ENCODE assay signal across 8 cellular contexts in the genomic region with DNA sequence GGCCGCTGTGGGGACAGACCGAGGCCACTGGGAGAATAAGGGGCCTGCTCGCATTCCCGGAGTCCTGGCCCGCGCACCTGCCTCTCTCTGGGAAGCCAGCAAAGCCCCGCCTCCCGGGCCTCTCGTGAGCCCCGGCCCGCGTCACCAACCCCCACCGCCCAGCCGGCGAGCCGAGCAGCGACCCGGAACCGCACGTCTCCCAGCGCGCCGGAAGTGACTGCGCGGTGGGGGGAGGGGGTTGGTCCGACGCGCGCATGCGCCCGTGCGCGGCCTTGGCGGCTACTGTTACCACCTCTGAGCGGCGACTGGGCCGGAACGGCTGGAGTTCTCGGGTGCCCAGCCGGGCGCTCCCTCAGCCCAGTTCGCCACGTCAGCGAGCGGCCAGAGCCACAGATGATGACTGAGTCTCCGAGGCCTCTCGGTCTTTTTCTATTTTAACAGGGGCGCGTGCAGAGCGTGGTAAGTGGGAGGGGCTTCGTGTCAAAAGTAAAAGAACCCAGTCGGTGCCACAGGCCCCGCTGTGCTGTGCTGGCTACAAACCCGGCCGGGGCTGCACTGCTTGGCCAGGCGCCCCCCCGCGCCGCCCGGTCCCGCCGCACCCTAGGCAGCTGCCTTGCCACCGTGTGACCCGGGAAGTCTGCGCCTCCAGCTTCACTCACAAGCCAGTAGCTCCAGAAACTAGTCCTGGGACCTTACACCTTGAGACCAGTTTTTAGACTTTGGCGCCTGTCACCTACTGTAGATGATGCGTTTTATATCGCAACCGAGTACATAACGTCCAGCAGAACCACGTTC. TPM values are rescaled to one million over a fixed set of nuclear protein-coding genes. Genes with fewer than 3 reads are reported as not detected.
DNase-seq lines count a peak whose midpoint lies in the region; ATAC-seq and TF ChIP-seq lines count a peak whose summit lies in the region.

A gene with protein sequence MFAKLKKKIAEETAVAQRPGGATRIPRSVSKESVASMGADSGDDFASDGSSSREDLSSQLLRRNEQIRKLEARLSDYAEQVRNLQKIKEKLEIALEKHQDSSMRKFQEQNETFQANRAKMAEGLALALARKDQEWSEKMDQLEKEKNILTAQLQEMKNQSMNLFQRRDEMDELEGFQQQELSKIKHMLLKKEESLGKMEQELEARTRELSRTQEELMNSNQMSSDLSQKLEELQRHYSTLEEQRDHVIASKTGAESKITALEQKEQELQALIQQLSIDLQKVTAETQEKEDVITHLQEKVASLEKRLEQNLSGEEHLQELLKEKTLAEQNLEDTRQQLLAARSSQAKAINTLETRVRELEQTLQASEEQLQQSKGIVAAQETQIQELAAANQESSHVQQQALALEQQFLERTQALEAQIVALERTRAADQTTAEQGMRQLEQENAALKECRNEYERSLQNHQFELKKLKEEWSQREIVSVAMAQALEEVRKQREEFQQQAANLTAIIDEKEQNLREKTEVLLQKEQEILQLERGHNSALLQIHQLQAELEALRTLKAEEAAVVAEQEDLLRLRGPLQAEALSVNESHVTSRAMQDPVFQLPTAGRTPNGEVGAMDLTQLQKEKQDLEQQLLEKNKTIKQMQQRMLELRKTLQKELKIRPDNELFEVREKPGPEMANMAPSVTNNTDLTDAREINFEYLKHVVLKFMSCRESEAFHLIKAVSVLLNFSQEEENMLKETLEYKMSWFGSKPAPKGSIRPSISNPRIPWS (minus strand): TSS at position 190 of the 795 bp plus-strand sequence. CDS start 2,372 bp downstream, outside the sequence.

- TF ChIP-seq CTCF in GM13976 (IDR thresholded peaks at IDR 0.05; ENCODE audit: borderline replicate concordance, control extremely low read depth, extremely low read depth, insufficient read depth, missing control alignments) (no peak), adrenal gland (IDR thresholded peaks at IDR 0.05) (no peak), heart left ventricle (IDR thresholded peaks at IDR 0.05) (peak in 1 of 12 donors; percentile 16), transverse colon (IDR thresholded peaks at IDR 0.05) (no peak)

- peaks cover 0 to 8% of the 10 kb centered on the region in 2 donors for H3K36me3 ChIP-seq in adrenal gland (replicated peaks in 1 of 2)
- H3K36me3 ChIP-seq in heart left ventricle: peaks cover 0 to 30% (median 24%) of the 10 kb centered on the region in 9 donors
- H3K36me3 ChIP-seq in transverse colon: peaks cover 0 to 10% (median 2%) of the 10 kb centered on the region in 4 donors

- H3K27ac ChIP-seq in adrenal gland (peak within 1 kb of the TSS; percentile 95 to 99 (median 97)), heart left ventricle (peak within 1 kb of the TSS; percentile 87 to 99 (median 96)), transverse colon (peak within 1 kb of the TSS; percentile 92 to 98 (median 95))

- 0 to 1% (median 0%) methylated on average over 32 to 71 of the region's 71 CpGs for WGBS in adrenal gland, 4 donors
- WGBS in heart left ventricle, 4 donors: 0 to 1% (median 0%) methylated on average over 19 to 71 of the region's 71 CpGs
- 1% methylated on average over 59 of the region's 71 CpGs; no CpG with 5 or more reads in 1 of the 2 donors for WGBS in transverse colon (ENCODE audit: low coverage in 1 of 2), 2 donors

- peak; percentile 81 to 97 for TF ChIP-seq POLR2A in adrenal gland (IDR thresholded peaks at IDR 0.05)
- TF ChIP-seq POLR2A in heart left ventricle (IDR thresholded peaks at IDR 0.05): peak in 1 of 2 donors; percentile 86
- TF ChIP-seq POLR2A in transverse colon (IDR thresholded peaks at IDR 0.05): peak; percentile 95

- peak; percentile 83 for ATAC-seq in HG02840 (IDR thresholded peaks at IDR 0.05; ENCODE audit: low FRiP score, unreplicated experiment)
- peak; percentile 97 to 99 (median 98) for ATAC-seq in heart left ventricle

- no peak for TF ChIP-seq EP300 in transverse colon (IDR thresholded peaks at IDR 0.05; ENCODE audit: low read depth)

- peak; percentile 96 for DNase-seq in GM13976 (ENCODE audit: low spot score)
- peak; percentile 72 for DNase-seq in NCI-H1436 treated with DMSO at 0.1 percent for 48 hours (lab: John Stamatoyannopoulos, UW)
- DNase-seq in T-helper 1 cell: peak; percentile 91 to 95 (median 93)
- DNase-seq in adrenal gland: peak; percentile 96 to 98 (median 97)
- DNase-seq in heart left ventricle: peak; percentile 95 to 98 (median 97)
- peak; percentile 89 for DNase-seq in pons (ENCODE audit: low spot score)
- DNase-seq in transverse colon: peak; percentile 98

- H3K27me3 ChIP-seq in adrenal gland (no peaks in the 10 kb centered on the region), heart left ventricle (no peaks in the 10 kb centered on the region), transverse colon (no peaks in the 10 kb centered on the region)

- H3K4me3 ChIP-seq in adrenal gland (peak within 1 kb of the TSS; percentile 72 to 96 (median 88)), heart left ventricle (peak within 1 kb of the TSS; percentile 60 to 99 (median 86)), transverse colon (peak within 1 kb of the TSS; percentile 59 to 87 (median 66))

- in situ Hi-C loops in GM13976 (cut with MboI; ENCODE audit: low sequenced_read_pairs, unreplicated experiment): no loop called here
- in situ Hi-C loops in transverse colon (cut with MboI; ENCODE audit: low pct_ligation_motif_present in 1 of 4, low pct_unique_long_range_greater_than_20kb in 1 of 4, low sequenced_read_pairs in 3 of 4): loop anchor here in 2 of 4 donors (25.0 kb wide), 1 partner anchor 196 kb away; a partner anchor contains a TSS

- intact Hi-C loops in adrenal gland (cut with DNase I): no loop called here
- intact Hi-C loops in heart left ventricle (cut with DNase I): loop anchor here in 8 of 10 donors (1.0 to 10.0 kb wide), 9 partner anchors 169 to 302 kb away; a partner anchor contains a TSS
- intact Hi-C loops in transverse colon (cut with DNase I; ENCODE audit: low total_unique reads): loop anchor here (1.0 kb wide), 1 partner anchor 249 kb away; no protein-coding TSS in a partner anchor

- H3K9me3 ChIP-seq in adrenal gland (replicated peaks in 1 of 3) (no peaks in the 10 kb centered on the region), heart left ventricle (no peaks in the 10 kb centered on the region), transverse colon (no peaks in the 10 kb centered on the region)

- peaks cover 6 to 16% of the 10 kb centered on the region in 2 donors for H3K4me1 ChIP-seq in adrenal gland (replicated peaks in 1 of 2)
- H3K4me1 ChIP-seq in heart left ventricle: peaks cover 0 to 19% (median 15%) of the 10 kb centered on the region in 12 donors
- H3K4me1 ChIP-seq in transverse colon: peaks cover 0 to 19% (median 9%) of the 10 kb centered on the region in 4 donors

RNA-seq across cellular contexts. Expression of the gene that starts here (rescaled TPM):
- total RNA-seq in adrenal gland (10 to 100 TPM; 15.1 to 30.2 (median 25.2) TPM), heart left ventricle (10 to 100 TPM; 13.9 to 22.9 (median 19.4) TPM), transverse colon (100 to 1,000 TPM in 1 of 4 donors, 10 to 100 TPM in 3; 24.3 to 144 (median 30.1) TPM)
- polyA plus RNA-seq in adrenal gland (10 to 100 TPM; 13.0 to 23.6 (median 17.9) TPM), heart left ventricle (10 to 100 TPM in 1 of 2 donors, 1 to 10 TPM in 1; 5.8 to 11.1 TPM)

Comparison
In these comparisons a context has a peak if more than half of its experiments do, and no peak if none do; other contexts are left out.
1. Peak in every context shown above with its lines: DNase-seq, ATAC-seq, H3K4me3 ChIP-seq and H3K27ac ChIP-seq.
2. intact Hi-C loops: an anchor here in heart left ventricle (1.0 to 10.0 kb wide) and transverse colon (1.0 kb wide); none called in adrenal gland.